Comparison of ENCODE assay signal across 8 cellular contexts in genomic region chr17:17835415-17836249, GRCh38. TPM values are rescaled to one million over a fixed set of nuclear protein-coding genes. Genes with fewer than 3 reads are reported as not detected.
DNase-seq lines count a peak whose midpoint lies in the region; ATAC-seq, FAIRE-seq and TF ChIP-seq lines count a peak whose summit lies in the region.

No MANE protein-coding gene starts in this region.

- H3K9me3 ChIP-seq in GM12878 (replicated peaks; ENCODE audit: control insufficient read depth, insufficient read depth, low read length) (no peaks in the 10 kb centered on the region), right lobe of liver (no peaks in the 10 kb centered on the region), tibial nerve (no peaks in the 10 kb centered on the region)

- H3K27ac Mint-ChIP-seq in activated T-cell treated with anti-CD3 and anti-CD28 coated beads, Interleukin-2, amount 50 U/mL, for 72 hours: peak overlapping the region; percentile 90

- TSS peak; percentile 67 for BruUV-seq in GM12878 (replicated peaks; lab: Mats Ljungman, UMichigan)

- SMC1A ChIA-PET in GM12878 (lab: Charles Lee; ENCODE audit: uncharacterized antibody, unreplicated experiment): interaction anchor here (0.9 to 6.2 kb wide), 12 partner anchors 9 to 153 kb away, joined by 3 to 46 read pairs (median 4); partner anchors contain the start of genes DRC3 and TOM1L2

- H3K36me3 Mint-ChIP-seq in activated T-cell treated with anti-CD3 and anti-CD28 coated beads, Interleukin-2, amount 50 U/mL, for 72 hours (ENCODE audit: insufficient read depth in 2 of 2): peaks cover 7 to 18% of the 10 kb centered on the region in 2 donors

- H3K79me2 ChIP-seq in GM12878 (ENCODE audit: control insufficient read depth, insufficient read depth, low read length): peaks cover 15% of the 10 kb centered on the region

- peak overlapping the region; percentile 79 for H2AFZ ChIP-seq in GM12878 (ENCODE audit: control insufficient read depth, low read depth, low read length)

- H3K4me1 ChIP-seq in GM12878 (ENCODE audit: control insufficient read depth, insufficient read depth, low read length) (peaks cover 46% of the 10 kb centered on the region), right lobe of liver (peaks cover 0 to 82% (median 41%) of the 10 kb centered on the region in 4 donors), tibial nerve (peaks cover 0 to 89% (median 66%) of the 10 kb centered on the region in 4 donors)

- no peak for TF ChIP-seq RAD21 in GM12878 (IDR thresholded peaks at IDR 0.05; ENCODE audit: insufficient read depth, low read depth, low read length)

- no peak for TF ChIP-seq POLR2A in GM12878 (IDR thresholded peaks at IDR 0.05; ENCODE audit: low read depth, low read length)
- no peak for TF ChIP-seq POLR2A in right lobe of liver (IDR thresholded peaks at IDR 0.05)
- TF ChIP-seq POLR2A in tibial nerve (IDR thresholded peaks at IDR 0.05): no peak

- 15% methylated on average over 25 of the region's 25 CpGs for WGBS in GM12878 (ENCODE audit: insufficient coverage, insufficient replicate concordance, low lambda C conversion rate, missing lambda C conversion rate)
- 12% methylated on average over 12 of the region's 25 CpGs for WGBS in right lobe of liver (ENCODE audit: insufficient coverage, low coverage, low lambda C conversion rate, missing lambda C conversion rate)
- 22 to 24% methylated on average over 25 of the region's 25 CpGs for WGBS in tibial nerve, 2 donors

- POLR2A ChIA-PET in GM12878 (lab: Charles Lee): interaction anchor here (0.6 to 8.0 kb wide), 14 partner anchors 10 to 153 kb away, joined by 3 to 163 read pairs (median 4); partner anchors contain the start of genes DRC3 and TOM1L2

- H3K27ac ChIP-seq in GM12878 (ENCODE audit: control insufficient read depth, insufficient read depth) (peak overlapping the region; percentile 70), right lobe of liver (peak overlapping the region; percentile 99 to 100 (median 99)), tibial nerve (peak overlapping the region; percentile 99 to 100 (median 100))

- no peak for DNase-seq in activated T-cell treated with anti-CD3 and anti-CD28 coated beads, Interleukin-2, amount 50 U/mL, for 72 hours
- no peak for DNase-seq in activated T-cell treated with anti-CD3 and anti-CD28 coated beads, Interleukin-2, amount 50 U/mL, for 1 hour
- DNase-seq in GM12878 (ENCODE audit: low read depth, low spot score) (no peak), right lobe of liver (peak in 1 of 3 donors; percentile 19), tibial nerve (ENCODE audit: low spot score in 2 of 2) (no peak), NCI-H446 (lab: John Stamatoyannopoulos, UW) (no peak), ureter (ENCODE audit: low spot score) (no peak), AG08396 (ENCODE audit: low spot score) (no peak)

- peak overlapping the region; percentile 99 for H3K4me2 ChIP-seq in GM12878 (ENCODE audit: control insufficient read depth, insufficient read depth)

- RAD21 ChIA-PET in GM12878 (lab: Charles Lee; ENCODE audit: unreplicated experiment): interaction anchor here (0.7 to 7.0 kb wide), 19 partner anchors 8 to 197 kb away, joined by 3 to 105 read pairs (median 4); no protein-coding TSS in a partner anchor

- H3K36me3 ChIP-seq in GM12878 (ENCODE audit: control insufficient read depth in 2 of 2, insufficient read depth in 2 of 2, low read length in 1 of 2) (no peaks in the 10 kb centered on the region), right lobe of liver (no peaks in the 10 kb centered on the region), tibial nerve (peaks cover 0 to 5% (median 0%) of the 10 kb centered on the region in 3 donors)

- FAIRE-seq in GM12878 (lab: Jason Lieb, UNC): no peak

- intact Hi-C loops in GM12878 (cut with micrococcal nuclease; ENCODE audit: unreplicated experiment) (loop anchor here (5.0 to 10.0 kb wide), 2 partner anchors 143 to 851 kb away; no protein-coding TSS in a partner anchor), right lobe of liver (cut with DNase I) (no loop called here)

- CTCF ChIA-PET in GM12878 (lab: Yijun Ruan, JAX): interaction anchor here (0.6 to 2.4 kb wide), 12 partner anchors 13 to 154 kb away, joined by 3 to 11 read pairs (median 4); no protein-coding TSS in a partner anchor

- peak overlapping the region; percentile 46; the same call in 1 of the 2 replicates for H3K4me3 ChIP-seq in GM12878
- peak overlapping the region; percentile 83 to 99 (median 86) for H3K4me3 ChIP-seq in right lobe of liver
- peak overlapping the region; percentile 93 to 99 (median 97) for H3K4me3 ChIP-seq in tibial nerve

- no peak for TF ChIP-seq CTCF in GM12878 (IDR thresholded peaks at IDR 0.05 in 2 of 3, conservative IDR thresholded peaks at IDR 0.05 in 1 of 3; ENCODE audit: control insufficient read depth in 2 of 3, extremely low read depth in 1 of 3, insufficient read depth in 1 of 3, low read depth in 3 of 3, low read length in 3 of 3)
- no peak for TF ChIP-seq CTCF in right lobe of liver (IDR thresholded peaks at IDR 0.05)
- no peak for TF ChIP-seq CTCF in tibial nerve (IDR thresholded peaks at IDR 0.05)

- H3K27me3 Mint-ChIP-seq in activated T-cell treated with anti-CD3 and anti-CD28 coated beads, Interleukin-2, amount 50 U/mL, for 72 hours (ENCODE audit: low read depth): no peaks in the 10 kb centered on the region

- H3K4me3 Mint-ChIP-seq in activated T-cell treated with anti-CD3 and anti-CD28 coated beads, Interleukin-2, amount 50 U/mL, for 72 hours: peak overlapping the region; percentile 95 to 97

- no peak for TF ChIP-seq EP300 in GM12878 (IDR thresholded peaks at IDR 0.05; ENCODE audit: borderline replicate concordance in 1 of 2, control insufficient read depth in 1 of 2, low read depth in 2 of 2, low read length in 2 of 2)
- TF ChIP-seq EP300 in tibial nerve (IDR thresholded peaks at IDR 0.05): no peak

- no peaks in the 10 kb centered on the region for H3K27me3 ChIP-seq in GM12878 (replicated peaks in 1 of 2; ENCODE audit: control insufficient read depth in 2 of 2, insufficient read depth in 2 of 2, low read length in 1 of 2)
- no peaks in the 10 kb centered on the region for H3K27me3 ChIP-seq in right lobe of liver
- no peaks in the 10 kb centered on the region for H3K27me3 ChIP-seq in tibial nerve

- in situ Hi-C loops in GM12878 (cut with MboI): no loop called here

- peak overlapping the region; percentile 52 for H3K9ac ChIP-seq in GM12878 (ENCODE audit: control insufficient read depth, insufficient read depth, low read length)

- peaks cover 81% of the 10 kb centered on the region for H3K4me1 Mint-ChIP-seq in activated T-cell treated with anti-CD3 and anti-CD28 coated beads, Interleukin-2, amount 50 U/mL, for 72 hours (ENCODE audit: low read depth)

- no peak for ATAC-seq in activated T-cell treated with anti-CD3 and anti-CD28 coated beads, Interleukin-2, amount 50 U/mL, for 72 hours (replicated peaks in 1 of 2)
- ATAC-seq in GM12878 (no peak), right lobe of liver (no peak)

- H4K20me1 ChIP-seq in GM12878 (ENCODE audit: control insufficient read depth, insufficient read depth): no peaks in the 10 kb centered on the region

- H3K9me3 Mint-ChIP-seq in activated T-cell treated with anti-CD3 and anti-CD28 coated beads, Interleukin-2, amount 50 U/mL, for 72 hours: no peaks in the 10 kb centered on the region

TF ChIP-seq in GM12878, 131 proteins besides CTCF, POLR2A, EP300 and RAD21 (continues in another document):
- no peak for TF ChIP-seq RFX5 (IDR thresholded peaks at IDR 0.05; ENCODE audit: low read depth, low read length)
- TF ChIP-seq SMC3 (IDR thresholded peaks at IDR 0.05; ENCODE audit: borderline replicate concordance, low read length): 0 out of 2 replicates have a peak, but pooled peaks have one; percentile 1
- TF ChIP-seq RBBP5 (conservative IDR thresholded peaks at IDR 0.05): no peak
- no peak for TF ChIP-seq FOXK2 (IDR thresholded peaks at IDR 0.05)
- peak; percentile 90; the same call in 1 of the 2 replicates for TF ChIP-seq CHD2 (IDR thresholded peaks at IDR 0.05; ENCODE audit: borderline replicate concordance, low read depth, low read length)
- TF ChIP-seq MLLT1 (IDR thresholded peaks at IDR 0.05): 0 out of 2 replicates have a peak, but pooled peaks have one; percentile 29
- TF ChIP-seq HDGF (IDR thresholded peaks at IDR 0.05): peak; percentile 50; the same call in 1 of the 2 replicates
- TF ChIP-seq FOS (IDR thresholded peaks at IDR 0.05; ENCODE audit: borderline replicate concordance, extremely low read depth, insufficient read length): no peak

RNA-seq across cellular contexts. Expression of gene SREBF1, which starts 1.2 kb away (rescaled TPM):
- total RNA-seq in activated T-cell treated with anti-CD3 and anti-CD28 coated beads, Interleukin-2, amount 50 U/mL, for 72 hours: 100 to 1,000 TPM; 192 to 209 TPM
- total RNA-seq in GM12878 (2013; cell fraction: nucleolus; rRNA removed): 96.1 and 107 TPM in 2 replicates
- total RNA-seq in GM12878 (2014; rRNA removed) (34.3 and 40.7 TPM in 2 replicates), GM12878 (2014; rRNA removed; fragmentation: Illumina TruSeq; extraction: Trizol) (22.0 and 24.7 TPM in 2 replicates), GM12878 (2021) (84.6 and 86.3 TPM in 2 replicates), right lobe of liver (100 to 1,000 TPM in 4 of 6 experiments, 10 to 100 TPM in 2; 63.8 to 246 (median 173) TPM), tibial nerve (100 to 1,000 TPM; 115 to 253 (median 191) TPM), ureter (127 TPM)
- polyA plus RNA-seq in GM12878 (2011; ENCODE audit: low read depth): 8.9 TPM
- polyA plus RNA-seq in GM12878 (2011; rRNA removed) (10.7 and 18.8 TPM in 2 replicates), GM12878 (2014; fragmentation: Illumina TruSeq; extraction: Trizol) (3.8 and 37.5 TPM in 2 replicates), GM12878 (2014; fragmentation: Nextera tagmentation; extraction: Ambion mirVana) (1 to 10 TPM; 1.4 to 5.1 TPM), GM12878 (2014; rRNA removed) (52.5 and 62.5 TPM in 2 replicates), GM12878 (2016; fragmentation: Nextera tagmentation; extraction: Ambion mirVana) (10 to 100 TPM; 10.1 to 11.0 TPM)
- 16.3 and 28.3 TPM in 2 replicates for polyA plus RNA-seq in GM12878 (2011; cell fraction: cytosol; rRNA removed)
- 213 and 265 TPM in 2 replicates for polyA plus RNA-seq in GM12878 (2011; cell fraction: nucleus; rRNA removed)
- polyA plus RNA-seq in GM12878 (2012): 24.9 and 31.5 TPM in 2 replicates
- polyA minus RNA-seq in GM12878 (2011; rRNA and poly(A)+ RNA removed): 21.4 and 37.2 TPM in 2 replicates
- 36.1 and 40.1 TPM in 2 replicates for polyA minus RNA-seq in GM12878 (2011; cell fraction: cytosol; rRNA and poly(A)+ RNA removed)
- 49.9 and 96.1 TPM in 2 replicates for polyA minus RNA-seq in GM12878 (2011; cell fraction: nucleus; rRNA and poly(A)+ RNA removed)

Comparison
In these comparisons a context has a peak if more than half of its experiments do, and no peak if none do; other contexts are left out.
1. H3K4me3 ChIP-seq: peak in every context shown above with its lines; median percentile 97 in tibial nerve; 86 in right lobe of liver; 46 in GM12878.